Comparison of ENCODE assay signal across 8 cellular contexts in the genomic region with DNA sequence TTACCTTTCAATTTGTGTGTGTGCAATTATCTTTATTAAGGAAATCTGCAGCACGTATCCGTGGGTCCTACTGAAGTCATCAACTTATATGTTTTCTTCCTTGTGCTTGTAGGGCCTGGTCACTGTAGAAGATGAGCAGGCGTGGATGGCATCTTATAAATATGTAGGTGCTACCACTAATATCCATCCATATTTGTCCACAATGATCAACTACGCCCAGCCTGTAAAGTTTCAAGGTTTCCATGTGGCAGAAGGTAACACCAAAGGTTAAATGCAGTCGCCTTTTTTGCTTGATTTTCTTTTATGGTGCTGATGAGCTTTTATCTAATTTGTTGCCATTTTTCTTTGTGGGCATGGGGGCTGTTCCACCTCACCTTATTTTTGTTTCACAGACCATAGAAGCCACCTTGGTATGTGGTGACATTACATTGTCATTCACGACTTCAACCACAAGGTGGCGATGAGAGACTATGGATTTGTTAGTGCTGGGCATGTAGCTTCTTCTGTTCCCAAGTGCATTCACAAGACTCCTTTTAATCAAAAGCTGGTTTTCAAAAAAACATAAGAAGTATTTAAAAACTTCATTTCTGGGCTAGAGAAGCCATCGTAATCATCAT.
DNase-seq lines count a peak whose midpoint lies in the region; ATAC-seq and TF ChIP-seq lines count a peak whose summit lies in the region.

No MANE protein-coding gene starts in this region.

- H3K36me3 Mint-ChIP-seq in CD8-positive, alpha-beta T cell, result no peaks in the 10 kb centered on the region
- H3K36me3 Mint-ChIP-seq in activated CD4-positive, alpha-beta memory T cell treated with anti-CD3 and anti-CD28 coated beads, Interleukin-2, amount 10 ng/mL, durations not matched to agents 7 days and 5 days (ENCODE audit: low read depth), result no peaks in the 10 kb centered on the region

- H3K36me3 ChIP-seq in CD8-positive, alpha-beta T cell (ENCODE audit: insufficient read depth, low read length), result no peaks in the 10 kb centered on the region
- H3K36me3 ChIP-seq in neuronal stem cell (replicated peaks in 1 of 2; ENCODE audit: control insufficient read depth in 2 of 2, insufficient read depth in 2 of 2, low read length in 2 of 2), result peaks cover 2 to 9% of the 10 kb centered on the region in 2 donors

- no peak overlapping the region for H3K27ac ChIP-seq in CD8-positive, alpha-beta T cell (ENCODE audit: low read depth, low read length)
- H3K27ac ChIP-seq in neuronal stem cell (replicated peaks; ENCODE audit: low read length), result no peak overlapping the region

- TF ChIP-seq CTCF in CD8-positive, alpha-beta T cell (IDR thresholded peaks at IDR 0.05), result peak; percentile 66
- peak; percentile 83 for TF ChIP-seq CTCF in fibroblast of mammary gland (conservative IDR thresholded peaks at IDR 0.05; ENCODE audit: control insufficient read depth, insufficient read depth, low read depth, low read length)

- no peak overlapping the region for H4K91ac ChIP-seq in neuronal stem cell (ENCODE audit: low read depth, low read length, poor library complexity)

- no peak overlapping the region for H3K14ac ChIP-seq in neuronal stem cell (ENCODE audit: low read length)

- no peak overlapping the region for H3K27ac Mint-ChIP-seq in CD8-positive, alpha-beta T cell
- H3K27ac Mint-ChIP-seq in activated CD4-positive, alpha-beta memory T cell treated with anti-CD3 and anti-CD28 coated beads, Interleukin-2, amount 10 ng/mL, durations not matched to agents 7 days and 5 days, result no peak overlapping the region

- no peak overlapping the region for H3K4me2 ChIP-seq in neuronal stem cell (ENCODE audit: insufficient read depth, low read length, poor library complexity, severe bottlenecking)

- intact Hi-C loops in CD8-positive, alpha-beta T cell (cut with DNase I, micrococcal nuclease), result loop anchor here (2.0 to 5.0 kb wide), 3 partner anchors 199 to 1019 kb away; no protein-coding TSS in a partner anchor

- WGBS in neuronal stem cell (ENCODE audit: extremely low coverage in 2 of 2, insufficient read length in 2 of 2, insufficient replicate concordance in 1 of 2), 2 donors, result no CpG with 5 or more reads among the region's 8 CpGs

- H3K18ac ChIP-seq in neuronal stem cell (ENCODE audit: low read length), result no peak overlapping the region

- H3K9ac ChIP-seq in neuronal stem cell (ENCODE audit: low read depth, low read length, poor library complexity), result no peak overlapping the region

- no peak overlapping the region for H3K4me3 Mint-ChIP-seq in CD8-positive, alpha-beta T cell
- H3K4me3 Mint-ChIP-seq in activated CD4-positive, alpha-beta memory T cell treated with anti-CD3 and anti-CD28 coated beads, Interleukin-2, amount 10 ng/mL, durations not matched to agents 7 days and 5 days, result no peak overlapping the region

- no peaks in the 10 kb centered on the region for H3K79me1 ChIP-seq in neuronal stem cell (ENCODE audit: low read depth, low read length)

- no peak overlapping the region for H4K8ac ChIP-seq in neuronal stem cell (ENCODE audit: low read depth, low read length)

- H2BK120ac ChIP-seq in neuronal stem cell (ENCODE audit: low read depth, low read length), result no peak overlapping the region

- no peaks in the 10 kb centered on the region for H3K4me1 Mint-ChIP-seq in CD8-positive, alpha-beta T cell (ENCODE audit: low read depth)
- no peaks in the 10 kb centered on the region for H3K4me1 Mint-ChIP-seq in activated CD4-positive, alpha-beta memory T cell treated with anti-CD3 and anti-CD28 coated beads, Interleukin-2, amount 10 ng/mL, durations not matched to agents 7 days and 5 days

- no peak overlapping the region for H3K23ac ChIP-seq in neuronal stem cell (ENCODE audit: low read depth, low read length, poor library complexity)

- no peaks in the 10 kb centered on the region for H3K9me3 ChIP-seq in CD8-positive, alpha-beta T cell (ENCODE audit: low read length)
- H3K9me3 ChIP-seq in neuronal stem cell (replicated peaks in 1 of 2; ENCODE audit: control insufficient read depth in 2 of 2, insufficient read depth in 1 of 2, low read depth in 1 of 2, low read length in 2 of 2), result peaks cover 0 to under 1% of the 10 kb centered on the region in 2 donors

- DNase-seq in CD8-positive, alpha-beta T cell, result peak in 4 of 7 experiments; percentile 6 to 25 (median 22)
- DNase-seq in NCI-H446 treated with DMSO at 0.1 percent for 48 hours (lab: John Stamatoyannopoulos, UW) (peak; percentile 76), fibroblast of mammary gland (ENCODE audit: low read depth) (peak; percentile 79), neuronal stem cell (ENCODE audit: low spot score) (peak; percentile 68), ureter (ENCODE audit: low spot score) (peak; percentile 67)
- DNase-seq in activated CD4-positive, alpha-beta memory T cell treated with anti-CD3 and anti-CD28 coated beads, Interleukin-2, amount 10 ng/mL, durations not matched to agents 7 days and 5 days, result peak; percentile 45

- H3K4me1 ChIP-seq in CD8-positive, alpha-beta T cell (ENCODE audit: insufficient read depth, low read length), result no peaks in the 10 kb centered on the region
- peaks cover 0 to 2% of the 10 kb centered on the region in 2 donors for H3K4me1 ChIP-seq in neuronal stem cell (ENCODE audit: control insufficient read depth in 2 of 2, insufficient read depth in 1 of 2, low read depth in 1 of 2, low read length in 2 of 2)

- H3K9me3 Mint-ChIP-seq in CD8-positive, alpha-beta T cell, result no peaks in the 10 kb centered on the region
- no peaks in the 10 kb centered on the region for H3K9me3 Mint-ChIP-seq in activated CD4-positive, alpha-beta memory T cell treated with anti-CD3 and anti-CD28 coated beads, Interleukin-2, amount 10 ng/mL, durations not matched to agents 7 days and 5 days

- no peaks in the 10 kb centered on the region for H3K27me3 ChIP-seq in CD8-positive, alpha-beta T cell (ENCODE audit: insufficient read depth, low read length)
- H3K27me3 ChIP-seq in neuronal stem cell (ENCODE audit: control insufficient read depth in 3 of 3, insufficient read depth in 3 of 3, low read depth in 1 of 3, low read length in 3 of 3), result no peaks in the 10 kb centered on the region

- no peak overlapping the region for H2BK15ac ChIP-seq in neuronal stem cell (ENCODE audit: low read length)

- H2BK5ac ChIP-seq in neuronal stem cell (ENCODE audit: low read length), result no peak overlapping the region

- no peak overlapping the region for H2BK12ac ChIP-seq in neuronal stem cell (ENCODE audit: low read length)

- H3K4ac ChIP-seq in neuronal stem cell (ENCODE audit: low read length), result no peak overlapping the region

- H2AK5ac ChIP-seq in neuronal stem cell (ENCODE audit: low read depth, low read length), result no peak overlapping the region

- H3K4me3 ChIP-seq in CD8-positive, alpha-beta T cell (ENCODE audit: low read depth, low read length), result no peak overlapping the region
- H3K4me3 ChIP-seq in fibroblast of mammary gland (ENCODE audit: control insufficient read depth, low read depth, low read length) (no peak overlapping the region), neuronal stem cell (ENCODE audit: low read length in 2 of 2) (no peak overlapping the region)

- H3K27me3 Mint-ChIP-seq in CD8-positive, alpha-beta T cell (ENCODE audit: low read depth), result no peaks in the 10 kb centered on the region
- no peaks in the 10 kb centered on the region for H3K27me3 Mint-ChIP-seq in activated CD4-positive, alpha-beta memory T cell treated with anti-CD3 and anti-CD28 coated beads, Interleukin-2, amount 10 ng/mL, durations not matched to agents 7 days and 5 days

- POLR2A ChIA-PET in CD8-positive, alpha-beta T cell (lab: Charles Lee), result no interaction called here
- POLR2A ChIA-PET in activated CD4-positive, alpha-beta memory T cell treated with anti-CD3 and anti-CD28 coated beads, Interleukin-2, amount 10 ng/mL, durations not matched to agents 7 days and 5 days (lab: Charles Lee), result no interaction called here

- no peak for ATAC-seq in CD8-positive, alpha-beta T cell
- ATAC-seq in GM18870 (IDR thresholded peaks at IDR 0.05; ENCODE audit: unreplicated experiment) (peak; percentile 74), HG03159 (IDR thresholded peaks at IDR 0.05; ENCODE audit: unreplicated experiment) (peak; percentile 59)

- CTCF ChIA-PET in CD8-positive, alpha-beta T cell (lab: Charles Lee), result interaction anchor here (0.6 to 2.0 kb wide), 19 partner anchors 9 to 682 kb away, joined by 3 to 28 read pairs (median 4); no protein-coding TSS in a partner anchor
- CTCF ChIA-PET in activated CD4-positive, alpha-beta memory T cell treated with anti-CD3 and anti-CD28 coated beads, Interleukin-2, amount 10 ng/mL, durations not matched to agents 7 days and 5 days (lab: Charles Lee), result interaction anchor here (1.0 to 4.5 kb wide), 13 partner anchors 9 to 683 kb away, joined by 3 to 70 read pairs (median 6); no protein-coding TSS in a partner anchor

- no peak overlapping the region for H2AFZ ChIP-seq in neuronal stem cell (ENCODE audit: low read length)

Comparison
In these comparisons a context has a peak if more than half of its experiments do, and no peak if none do; other contexts are left out.
1. DNase-seq: peak in every context shown above with its lines; median percentile 79 in fibroblast of mammary gland; 76 in NCI-H446 treated with DMSO at 0.1 percent for 48 hours; 68 in neuronal stem cell; 67 in ureter; 45 in activated CD4-positive, alpha-beta memory T cell treated with anti-CD3 and anti-CD28 coated beads, Interleukin-2, amount 10 ng/mL, durations not matched to agents 7 days and 5 days; 22 in CD8-positive, alpha-beta T cell.